ENCODE assay signal across 18 cellular contexts in the genomic region with DNA sequence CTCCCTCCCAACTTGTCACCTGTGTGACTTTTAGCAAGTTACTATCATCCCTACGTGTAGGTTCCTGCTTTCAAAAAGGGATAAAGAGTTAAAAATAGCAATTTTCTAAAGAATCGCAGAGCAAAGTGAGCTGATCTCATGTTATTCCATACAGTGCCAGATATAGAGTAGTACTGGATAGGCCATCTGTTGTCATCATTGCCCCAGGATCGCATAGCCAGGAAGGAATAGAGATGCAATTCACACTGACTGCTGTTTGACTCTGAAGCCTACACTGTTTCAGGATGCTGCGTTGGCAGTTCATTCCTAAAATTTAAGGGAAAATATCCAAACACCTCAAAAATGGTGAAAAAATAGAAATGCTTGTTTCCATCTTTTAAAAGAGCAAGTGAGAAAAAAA.
A peak's percentile ranks its signal among the peaks of the same experiment; 100 is the strongest.
DNase-seq lines count a peak whose midpoint lies in the region; ATAC-seq, FAIRE-seq and TF ChIP-seq lines count a peak whose summit lies in the region.
"Had no signal": no experiment of that assay in that cellular context is flagged by ENCODE, and none has a peak within 500 bp of the region (broad histone marks: within the 10 kb centered on the region; RNA-seq: fewer than 3 reads in every experiment).

No MANE protein-coding gene starts in this region.

- TF ChIP-seq CTCF in bronchial epithelial cell (IDR thresholded peaks at IDR 0.05; ENCODE audit: insufficient read depth, low read length, severe bottlenecking) (no peak), endodermal cell (conservative IDR thresholded peaks at IDR 0.05) (no peak)

- peak overlapping the region; percentile 13 for H3K27ac Mint-ChIP-seq in endodermal cell
- H3K27ac Mint-ChIP-seq: CD14-positive monocyte; CD8-positive, alpha-beta T cell; IgD-negative memory B cell had no signal

- no peaks in the 10 kb centered on the region for H3K9me3 ChIP-seq in endodermal cell (ENCODE audit: control insufficient read depth, low read length)
- H3K9me3 ChIP-seq: BLaER1, HAP-1 had no signal

- peaks cover 55% of the 10 kb centered on the region for H3K4me1 Mint-ChIP-seq in endodermal cell
- H3K4me1 Mint-ChIP-seq: CD14-positive monocyte, IgD-negative memory B cell had no signal

- H3K27me3 Mint-ChIP-seq in endodermal cell (ENCODE audit: insufficient read depth), result no peaks in the 10 kb centered on the region

- no peaks in the 10 kb centered on the region for H3K36me3 Mint-ChIP-seq in endodermal cell (ENCODE audit: low read depth)
- H3K36me3 Mint-ChIP-seq: CD14-positive monocyte; CD8-positive, alpha-beta T cell; IgD-negative memory B cell had no signal

- FAIRE-seq in bronchial epithelial cell (lab: Jason Lieb, UNC), result peak; percentile 40
- FAIRE-seq: GM12892, GM18507, HepG2 had no signal

- H3K4me3 Mint-ChIP-seq in endodermal cell, result no peak overlapping the region
- H3K4me3 Mint-ChIP-seq: CD14-positive monocyte; CD8-positive, alpha-beta T cell; IgD-negative memory B cell had no signal

- WGBS in endodermal cell (ENCODE audit: insufficient coverage in 1 of 2, insufficient read length in 1 of 2), 2 experiments, result 88 to 94% methylated on average over 3 to 4 of the region's 4 CpGs

- no peak overlapping the region for H3K27ac ChIP-seq in endodermal cell (ENCODE audit: low read depth, low read length)
- H3K27ac ChIP-seq: BLaER1 had no signal

- H3K9me3 Mint-ChIP-seq in endodermal cell, result no peaks in the 10 kb centered on the region
- H3K9me3 Mint-ChIP-seq: CD8-positive, alpha-beta T cell; IgD-negative memory B cell had no signal

- H3K36me3 ChIP-seq in bronchial epithelial cell (ENCODE audit: control insufficient read depth, insufficient read depth, low read length) (no peaks in the 10 kb centered on the region), endodermal cell (ENCODE audit: control insufficient read depth, insufficient read depth, low read length) (no peaks in the 10 kb centered on the region)
- H3K36me3 ChIP-seq: BLaER1, HAP-1 had no signal

- peak; percentile 56 for DNase-seq in NCI-H2171 treated with DMSO at 0.1 percent for 48 hours (lab: John Stamatoyannopoulos, UW)
- no peak for DNase-seq in NCI-H2171 (lab: John Stamatoyannopoulos, UW)
- DNase-seq in bronchial epithelial cell (ENCODE audit: low read depth), result no peak
- no peak for DNase-seq in endodermal cell
- no peak for DNase-seq in stimulated activated CD8-positive, alpha-beta memory T cell treated with anti-CD3 and anti-CD28 coated beads, Interleukin-4, amount 100 ng/mL, for 48 hours
- DNase-seq in activated CD8-positive, alpha-beta memory T cell treated with anti-CD3 and anti-CD28 coated beads, Interleukin-2, amount 50 U/mL, for 48 hours, result no peak
- DNase-seq: 8988T; Calu3; CD8-positive, alpha-beta T cell; GDM1 had no signal

- ATAC-seq in GM21360 (IDR thresholded peaks at IDR 0.05; ENCODE audit: unreplicated experiment), result no peak
- ATAC-seq: CD8-positive, alpha-beta T cell; HepG2 had no signal

- no peak overlapping the region for H3K9ac ChIP-seq in endodermal cell (ENCODE audit: extremely low read depth, low read length, poor library complexity, severe bottlenecking)
- H3K9ac ChIP-seq: BLaER1 had no signal

- H3K27me3 ChIP-seq in bronchial epithelial cell (ENCODE audit: control insufficient read depth, insufficient read depth, low read length) (no peaks in the 10 kb centered on the region), endodermal cell (ENCODE audit: control insufficient read depth, insufficient read depth, low read length, poor library complexity, severe bottlenecking) (peaks cover 20% of the 10 kb centered on the region)
- H3K27me3 ChIP-seq: BLaER1 had no signal

- H3K4me1 ChIP-seq in endodermal cell (ENCODE audit: control insufficient read depth, insufficient read depth, low read length), result peaks cover 10% of the 10 kb centered on the region

- no peak overlapping the region for H3K4me3 ChIP-seq in bronchial epithelial cell (ENCODE audit: low read depth, low read length)
- H3K4me3 ChIP-seq in endodermal cell (ENCODE audit: low read length), result no peak overlapping the region
- H3K4me3 ChIP-seq: BLaER1, HAP-1 had no signal
